ENCODE assay signal across 30 cellular contexts in the genomic region with DNA sequence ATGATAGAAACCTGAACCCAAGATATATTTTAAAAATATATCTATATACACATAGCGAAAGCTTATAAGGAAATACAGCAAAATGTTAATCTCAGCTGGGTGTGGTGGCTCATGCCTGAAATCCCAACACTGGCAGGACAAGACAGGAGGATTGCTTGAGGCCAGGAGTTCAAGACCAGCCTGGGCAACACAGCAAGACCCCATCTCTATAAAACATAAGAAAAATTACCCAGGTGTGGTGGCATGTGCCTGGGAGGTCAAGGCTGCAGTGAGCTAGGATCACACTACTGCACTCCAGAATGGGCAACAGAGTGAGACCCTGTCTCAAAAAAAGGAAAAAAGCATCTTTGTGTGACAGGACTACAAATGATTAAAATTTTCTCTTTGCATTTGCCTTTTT. TPM values are rescaled to one million over a fixed set of nuclear protein-coding genes. Genes with fewer than 3 reads are reported as not detected.
"Had no signal": no experiment of that assay in that cellular context is flagged by ENCODE, and none has a peak within 500 bp of the region (broad histone marks: within the 10 kb centered on the region; RNA-seq: fewer than 3 reads in every experiment).

No MANE protein-coding gene starts in this region.

- DNase-seq: islet precursor cell; left ventricle myocardium inferior; mesendoderm; naive B cell; nucleus accumbens; retina; right cardiac atrium; stimulated activated CD4-positive, alpha-beta T cell treated with anti-CD3 and anti-CD28 coated beads, Interleukin-1b, Interleukin-23, amount 100 ng/mL, for 48 hours; stimulated activated CD4-positive, alpha-beta T cell treated with anti-CD3 and anti-CD28 coated beads, Interleukin-2, amount 100 ng/mL, for 48 hours; stimulated activated CD4-positive, alpha-beta T cell treated with anti-CD3 and anti-CD28 coated beads, Interleukin-4, amount 100 ng/mL, for 4 hours; stimulated activated naive B cell treated with anti-CD40 and anti-IgM and Interleukin-4, amounts not matched to agents 10 μg/mL and 1 μg/mL and 100 μg/mL, for 72 hours; stimulated activated naive CD8-positive, alpha-beta T cell treated with anti-CD3 and anti-CD28 coated beads, Interleukin-15, Interleukin-2, amounts not matched to agents 100 U/mL and 50 U/mL, for 24 hours; stomach; testis; thyroid gland; transverse colon; upper lobe of left lung had no signal

- H3K27me3 Mint-ChIP-seq: naive B cell; natural killer cell treated with Interleukin-12 subunit alpha and Interleukin-12 subunit beta and Interleukin-15 and Interleukin-18, amount 100 ng/mL, for 72 hours; progenitor cell of endocrine pancreas; stimulated activated naive B cell treated with anti-CD40 and anti-IgM and Interleukin-4, amounts not matched to agents 10 μg/mL and 1 μg/mL and 100 μg/mL, for 72 hours had no signal

- ATAC-seq: natural killer cell treated with Interleukin-12 subunit alpha and Interleukin-12 subunit beta and Interleukin-15 and Interleukin-18, amount 100 ng/mL, for 72 hours; right cardiac atrium; stimulated activated naive B cell treated with anti-CD40 and anti-IgM and Interleukin-4, amounts not matched to agents 10 μg/mL and 1 μg/mL and 100 μg/mL, for 72 hours; stimulated activated naive CD8-positive, alpha-beta T cell treated with anti-CD3 and anti-CD28 coated beads, Interleukin-15, Interleukin-2, amounts not matched to agents 100 U/mL and 50 U/mL, for 24 hours had no signal

- H3K27me3 ChIP-seq: hepatocyte, stomach, testis, thyroid gland, transverse colon, upper lobe of left lung, vagina had no signal

- H3K9me3 Mint-ChIP-seq: mesothelial cell of epicardium; naive B cell; natural killer cell treated with Interleukin-12 subunit alpha and Interleukin-12 subunit beta and Interleukin-15 and Interleukin-18, amount 100 ng/mL, for 72 hours; stimulated activated naive B cell treated with anti-CD40 and anti-IgM and Interleukin-4, amounts not matched to agents 10 μg/mL and 1 μg/mL and 100 μg/mL, for 72 hours had no signal

- H2AFZ ChIP-seq: hepatocyte, parathyroid adenoma had no signal

- H3K79me2 ChIP-seq: parathyroid adenoma had no signal

- H3K27ac ChIP-seq: hepatocyte, left ventricle myocardium inferior, parathyroid adenoma, stomach, testis, thyroid gland, transverse colon, upper lobe of left lung, vagina had no signal

- H3K4me3 ChIP-seq: hepatocyte, left ventricle myocardium inferior, lung, smooth muscle cell, stomach, testis, thyroid gland, transverse colon, upper lobe of left lung, vagina had no signal

- H3K9me3 ChIP-seq: stomach, testis, thyroid gland, transverse colon, upper lobe of left lung, vagina had no signal

- H3K27ac Mint-ChIP-seq: mesothelial cell of epicardium; naive B cell; natural killer cell treated with Interleukin-12 subunit alpha and Interleukin-12 subunit beta and Interleukin-15 and Interleukin-18, amount 100 ng/mL, for 72 hours; progenitor cell of endocrine pancreas; stimulated activated naive B cell treated with anti-CD40 and anti-IgM and Interleukin-4, amounts not matched to agents 10 μg/mL and 1 μg/mL and 100 μg/mL, for 72 hours had no signal

- H3K4me1 ChIP-seq: parathyroid adenoma had no signal

- H3K4me3 Mint-ChIP-seq: mesothelial cell of epicardium; natural killer cell treated with Interleukin-12 subunit alpha and Interleukin-12 subunit beta and Interleukin-15 and Interleukin-18, amount 100 ng/mL, for 72 hours; stimulated activated naive B cell treated with anti-CD40 and anti-IgM and Interleukin-4, amounts not matched to agents 10 μg/mL and 1 μg/mL and 100 μg/mL, for 72 hours had no signal

- H3K4me2 ChIP-seq: hepatocyte, smooth muscle cell had no signal

RNA-seq across cellular contexts. Expression of gene MASP2, which starts 18.8 kb away (rescaled TPM):
- total RNA-seq: kidney epithelial cell, left ventricle myocardium inferior, lower leg skin, lung, osteocyte, progenitor cell of endocrine pancreas, pulmonary artery endothelial cell, right cardiac atrium, smooth muscle cell, stomach, thyroid gland, transverse colon, upper lobe of left lung, urinary bladder, vagina had no signal
